ENCODE assay signal across 9 cellular contexts in the genomic region with DNA sequence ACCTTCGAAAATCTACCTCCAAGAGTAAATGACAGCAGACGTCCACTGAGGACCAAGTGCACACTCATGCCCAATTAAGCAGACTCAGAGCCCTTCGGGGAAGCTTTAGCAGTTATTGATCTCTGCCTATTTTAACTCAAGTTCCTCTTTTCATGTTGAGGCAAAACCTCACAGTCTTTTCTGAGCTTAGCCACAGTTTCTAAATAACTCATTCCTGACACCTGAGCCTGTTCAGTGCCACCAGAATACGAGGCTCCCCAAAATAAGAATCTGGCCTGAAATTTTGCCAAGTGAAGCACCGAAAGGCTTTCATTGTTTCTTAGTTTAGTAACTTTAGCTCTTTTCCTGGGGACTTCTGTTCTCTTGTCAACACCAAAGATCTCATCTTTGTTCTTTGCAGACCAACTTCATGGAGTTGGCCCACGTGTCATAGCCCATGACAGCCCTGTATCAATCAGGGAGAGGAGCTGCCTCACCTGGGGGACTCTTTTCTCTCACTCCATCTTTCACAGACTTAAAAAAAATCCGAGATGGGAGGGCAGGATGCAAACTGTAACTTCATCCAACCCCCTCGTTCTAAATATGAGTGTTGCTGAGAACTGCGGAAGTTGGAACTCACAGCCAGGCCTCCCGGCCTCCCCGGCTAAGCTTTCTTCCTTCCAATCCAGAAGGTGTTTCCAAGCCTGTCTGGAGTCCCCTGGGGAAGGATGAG. TPM values are rescaled to one million over a fixed set of nuclear protein-coding genes. Genes with fewer than 3 reads are reported as not detected.
DNase-seq lines count a peak whose midpoint lies in the region; ATAC-seq, FAIRE-seq and TF ChIP-seq lines count a peak whose summit lies in the region.
"Had no signal": no experiment of that assay in that cellular context is flagged by ENCODE, and none has a peak within 500 bp of the region (broad histone marks: within the 10 kb centered on the region; RNA-seq: fewer than 3 reads in every experiment).

No MANE protein-coding gene starts in this region.

- H3K27me3 ChIP-seq in HL-60 (ENCODE audit: insufficient read depth, poor library complexity, severe bottlenecking) (no peaks in the 10 kb centered on the region), vagina (no peaks in the 10 kb centered on the region), endodermal cell (ENCODE audit: control insufficient read depth, insufficient read depth, low read length, poor library complexity, severe bottlenecking) (no peaks in the 10 kb centered on the region)

- H3K4me3 Mint-ChIP-seq in central memory CD8-positive, alpha-beta T cell = peak overlapping the region; percentile 81
- H3K4me3 Mint-ChIP-seq in endodermal cell = no peak overlapping the region
- H3K4me3 Mint-ChIP-seq: brain had no signal

- H3K9me3 Mint-ChIP-seq in central memory CD8-positive, alpha-beta T cell = no peaks in the 10 kb centered on the region
- H3K9me3 Mint-ChIP-seq in endodermal cell = no peaks in the 10 kb centered on the region

- H3K27me3 Mint-ChIP-seq in central memory CD8-positive, alpha-beta T cell = no peaks in the 10 kb centered on the region
- H3K27me3 Mint-ChIP-seq in endodermal cell (ENCODE audit: insufficient read depth) = no peaks in the 10 kb centered on the region

- H3K4me3 ChIP-seq in HL-60 (replicated peaks; ENCODE audit: insufficient read depth, low read length) = no peak overlapping the region
- H3K4me3 ChIP-seq in vagina = no peak overlapping the region
- no peak overlapping the region for H3K4me3 ChIP-seq in endodermal cell (ENCODE audit: low read length)

- TF ChIP-seq CTCF in HL-60 (IDR thresholded peaks at IDR 0.05; ENCODE audit: insufficient read depth, low read length) (no peak), vagina (IDR thresholded peaks at IDR 0.05) (no peak), endodermal cell (conservative IDR thresholded peaks at IDR 0.05) (no peak)

- H3K27ac ChIP-seq in HL-60 (replicated peaks) (peak overlapping the region; percentile 84), vagina (peak overlapping the region; percentile 64), endodermal cell (ENCODE audit: low read depth, low read length) (no peak overlapping the region)

- WGBS in endodermal cell (ENCODE audit: insufficient coverage in 1 of 2, insufficient read length in 1 of 2), 2 experiments = 86 to 95% methylated on average over 10 to 11 of the region's 11 CpGs

- H3K9me3 ChIP-seq in vagina (no peaks in the 10 kb centered on the region), endodermal cell (ENCODE audit: control insufficient read depth, low read length) (no peaks in the 10 kb centered on the region)

- intact Hi-C loops in vagina (cut with DNase I) = no loop called here

- H3K27ac Mint-ChIP-seq in central memory CD8-positive, alpha-beta T cell (ENCODE audit: low read depth) = peak overlapping the region; percentile 93
- no peak overlapping the region for H3K27ac Mint-ChIP-seq in endodermal cell

- H3K4me1 Mint-ChIP-seq in central memory CD8-positive, alpha-beta T cell = peaks cover 91% of the 10 kb centered on the region
- peaks cover 5% of the 10 kb centered on the region for H3K4me1 Mint-ChIP-seq in endodermal cell

- FAIRE-seq in GM12892 (lab: Jason Lieb, UNC) = peak; percentile 95

- H3K4me1 ChIP-seq in vagina (peaks cover 21% of the 10 kb centered on the region), endodermal cell (ENCODE audit: control insufficient read depth, insufficient read depth, low read length) (no peaks in the 10 kb centered on the region)

- H3K9ac ChIP-seq in endodermal cell (ENCODE audit: extremely low read depth, low read length, poor library complexity, severe bottlenecking) = no peak overlapping the region

- DNase-seq in GM12892 (ENCODE audit: insufficient read length) = no peak
- DNase-seq in HL-60 (ENCODE audit: low read depth in 1 of 2, low spot score in 1 of 2) = peak in 1 of 2 experiments; percentile 33
- DNase-seq in central memory CD8-positive, alpha-beta T cell (ENCODE audit: low spot score in 2 of 2) = no peak
- peak in 1 of 2 donors; percentile 72 for DNase-seq in vagina (ENCODE audit: extremely low spot score in 2 of 2)
- no peak for DNase-seq in endodermal cell
- DNase-seq in NCI-H187 treated with DMSO at 0.1 percent for 48 hours (lab: John Stamatoyannopoulos, UW) = no peak
- no peak for DNase-seq in mucosa of gallbladder (ENCODE audit: low spot score)

- peak; percentile 6 for TF ChIP-seq POLR2A in GM12892 (IDR thresholded peaks at IDR 0.05; ENCODE audit: low read depth, low read length)
- TF ChIP-seq POLR2A in vagina (IDR thresholded peaks at IDR 0.05) = no peak

- H3K36me3 ChIP-seq in vagina (no peaks in the 10 kb centered on the region), endodermal cell (ENCODE audit: control insufficient read depth, insufficient read depth, low read length) (no peaks in the 10 kb centered on the region)

- peaks cover 34% of the 10 kb centered on the region for H3K36me3 Mint-ChIP-seq in central memory CD8-positive, alpha-beta T cell (ENCODE audit: insufficient read depth)
- H3K36me3 Mint-ChIP-seq in endodermal cell (ENCODE audit: low read depth) = no peaks in the 10 kb centered on the region
- H3K36me3 Mint-ChIP-seq: brain had no signal

- peak; percentile 42 for ATAC-seq in GM21381 (IDR thresholded peaks at IDR 0.05; ENCODE audit: unreplicated experiment)
- ATAC-seq in central memory CD8-positive, alpha-beta T cell (replicated peaks; ENCODE audit: extremely low read depth, poor library complexity, severe bottlenecking) = no peak

RNA-seq across cellular contexts. Expression of gene INPP5D, which starts 22.2 kb away (rescaled TPM):
- 81.6 TPM for polyA plus RNA-seq in GM12892 (2012; ENCODE audit: missing spikeins)
- total RNA-seq in vagina (33.4 TPM), endodermal cell (1 to 10 TPM in 1 of 2 donors, under 1 TPM in 1; 0.66 to 3.0 TPM), mucosa of gallbladder (30.4 TPM)
- 4.5 TPM for polyA plus RNA-seq in endodermal cell (2013, experiment 1 of 2)
- polyA plus RNA-seq in endodermal cell (2013, experiment 2 of 2) = 3.7 TPM

RNA-seq across cellular contexts. Expression of gene NEU2, which starts 49.9 kb away (rescaled TPM):
- not detected for polyA plus RNA-seq in GM12892 (2012; ENCODE audit: missing spikeins)
- not detected for total RNA-seq in vagina
- total RNA-seq in endodermal cell = not detected
- polyA plus RNA-seq in endodermal cell (2013, experiment 1 of 2) = not detected
- polyA plus RNA-seq in endodermal cell (2013, experiment 2 of 2) = not detected
- total RNA-seq in mucosa of gallbladder = not detected
